Comparison of ENCODE assay signal across 8 cellular contexts in genomic region chr9:37197158-37198033, GRCh38.
A peak's percentile ranks its signal among the peaks of the same experiment; 100 is the strongest.
DNase-seq lines count a peak whose midpoint lies in the region; ATAC-seq and TF ChIP-seq lines count a peak whose summit lies in the region.

No MANE protein-coding gene starts in this region.

- no peak overlapping the region for H3K27ac ChIP-seq in CD4-positive, alpha-beta T cell (ENCODE audit: low read depth, low read length)

- peak overlapping the region; percentile 57 for H3K27ac Mint-ChIP-seq in CD4-positive, alpha-beta T cell
- peak overlapping the region; percentile 51 for H3K27ac Mint-ChIP-seq in activated CD8-positive, alpha-beta T cell treated with anti-CD3 and anti-CD28 coated beads, Interleukin-2, amount 10 ng/mL, durations not matched to agents 7 days and 5 days
- H3K27ac Mint-ChIP-seq in nephron: peak overlapping the region in 2 of 3 experiments; percentile 55 to 56

- no peaks in the 10 kb centered on the region for H3K27me3 ChIP-seq in CD4-positive, alpha-beta T cell (ENCODE audit: control insufficient read depth, insufficient read depth, low read length)

- H3K36me3 Mint-ChIP-seq in CD4-positive, alpha-beta T cell (ENCODE audit: low read depth): peaks cover 27% of the 10 kb centered on the region
- peaks cover 31% of the 10 kb centered on the region for H3K36me3 Mint-ChIP-seq in activated CD8-positive, alpha-beta T cell treated with anti-CD3 and anti-CD28 coated beads, Interleukin-2, amount 10 ng/mL, durations not matched to agents 7 days and 5 days (ENCODE audit: low read depth)
- H3K36me3 Mint-ChIP-seq in nephron (ENCODE audit: low read depth): peaks cover 10% of the 10 kb centered on the region

- H3K4me3 Mint-ChIP-seq in CD4-positive, alpha-beta T cell: no peak overlapping the region
- H3K4me3 Mint-ChIP-seq in activated CD8-positive, alpha-beta T cell treated with anti-CD3 and anti-CD28 coated beads, Interleukin-2, amount 10 ng/mL, durations not matched to agents 7 days and 5 days: no peak overlapping the region
- H3K4me3 Mint-ChIP-seq in nephron: no peak overlapping the region

- no peak for ATAC-seq in CD4-positive, alpha-beta T cell (ENCODE audit: poor library complexity)
- ATAC-seq in GM19438 (IDR thresholded peaks at IDR 0.05; ENCODE audit: low read depth, unreplicated experiment) (peak; percentile 44), esophagus mucosa (no peak)
- ATAC-seq in activated CD8-positive, alpha-beta T cell treated with anti-CD3 and anti-CD28 coated beads, Interleukin-2, amount 10 ng/mL, durations not matched to agents 7 days and 5 days: no peak

- POLR2A ChIA-PET in CD4-positive, alpha-beta T cell (lab: Charles Lee): interaction anchor here (0.6 to 1.0 kb wide), 4 partner anchors 10 to 126 kb away, joined by 3 to 4 read pairs (median 3); partner anchors contain the start of gene ZCCHC7
- POLR2A ChIA-PET in activated CD8-positive, alpha-beta T cell treated with anti-CD3 and anti-CD28 coated beads, Interleukin-2, amount 10 ng/mL, durations not matched to agents 7 days and 5 days (lab: Charles Lee): interaction anchor here (0.6 kb wide), 2 partner anchors 77 to 143 kb away, joined by 3 to 4 read pairs; partner anchors contain the start of gene ZCCHC7

- no peaks in the 10 kb centered on the region for H3K9me3 ChIP-seq in CD4-positive, alpha-beta T cell (ENCODE audit: control insufficient read depth, low read length)

- no peak for TF ChIP-seq CTCF in CD4-positive, alpha-beta T cell (IDR thresholded peaks at IDR 0.05)
- no peak for TF ChIP-seq CTCF in nephron (IDR thresholded peaks at IDR 0.05; ENCODE audit: unreplicated experiment in 3 of 3)

- no peaks in the 10 kb centered on the region for H3K27me3 Mint-ChIP-seq in CD4-positive, alpha-beta T cell
- H3K27me3 Mint-ChIP-seq in activated CD8-positive, alpha-beta T cell treated with anti-CD3 and anti-CD28 coated beads, Interleukin-2, amount 10 ng/mL, durations not matched to agents 7 days and 5 days (ENCODE audit: low read depth): no peaks in the 10 kb centered on the region
- no peaks in the 10 kb centered on the region for H3K27me3 Mint-ChIP-seq in nephron (ENCODE audit: low read depth)

- intact Hi-C loops in CD4-positive, alpha-beta T cell (cut with DNase I, micrococcal nuclease): loop anchor here in 1 of 2 experiments (10.0 kb wide), 1 partner anchor 1143 kb away; no protein-coding TSS in a partner anchor

- CTCF ChIA-PET in CD4-positive, alpha-beta T cell (lab: Charles Lee): interaction anchor here (1.4 kb wide), 1 partner anchor 15 kb away, joined by 3 read pairs; no protein-coding TSS in a partner anchor
- CTCF ChIA-PET in activated CD8-positive, alpha-beta T cell treated with anti-CD3 and anti-CD28 coated beads, Interleukin-2, amount 10 ng/mL, durations not matched to agents 7 days and 5 days (lab: Charles Lee): interaction anchor here (0.7 to 1.4 kb wide), 4 partner anchors 10 to 105 kb away, joined by 3 to 4 read pairs (median 3); no protein-coding TSS in a partner anchor

- no peak for DNase-seq in CD4-positive, alpha-beta T cell
- DNase-seq in Kasumi-1 (lab: John Stamatoyannopoulos, UW): peak; percentile 49 to 53
- DNase-seq in activated CD8-positive, alpha-beta T cell treated with anti-CD3 and anti-CD28 coated beads, Interleukin-2, amount 10 ng/mL, durations not matched to agents 7 days and 5 days: no peak
- DNase-seq in stimulated activated CD4-positive, alpha-beta T cell treated with anti-CD3 and anti-CD28 coated beads, Interleukin-12 subunit alpha, Interleukin-12 subunit beta, amount 100 ng/mL, for 4 hours: no peak
- DNase-seq in NCI-H128 (lab: John Stamatoyannopoulos, UW; ENCODE audit: unreplicated experiment): no peak

- H3K9me3 Mint-ChIP-seq in CD4-positive, alpha-beta T cell: no peaks in the 10 kb centered on the region
- no peaks in the 10 kb centered on the region for H3K9me3 Mint-ChIP-seq in activated CD8-positive, alpha-beta T cell treated with anti-CD3 and anti-CD28 coated beads, Interleukin-2, amount 10 ng/mL, durations not matched to agents 7 days and 5 days (ENCODE audit: insufficient read depth)
- no peaks in the 10 kb centered on the region for H3K9me3 Mint-ChIP-seq in nephron

- H3K4me1 Mint-ChIP-seq in CD4-positive, alpha-beta T cell (ENCODE audit: low read depth): peaks cover 71% of the 10 kb centered on the region
- H3K4me1 Mint-ChIP-seq in activated CD8-positive, alpha-beta T cell treated with anti-CD3 and anti-CD28 coated beads, Interleukin-2, amount 10 ng/mL, durations not matched to agents 7 days and 5 days (ENCODE audit: low read depth): peaks cover 44% of the 10 kb centered on the region
- peaks cover 40% of the 10 kb centered on the region for H3K4me1 Mint-ChIP-seq in nephron

Comparison
In these comparisons a context has a peak if more than half of its experiments do, and no peak if none do; other contexts are left out.
1. DNase-seq: peak in Kasumi-1 (2 of 2); none in CD4-positive, alpha-beta T cell (0 of 10), activated CD8-positive, alpha-beta T cell treated with anti-CD3 and anti-CD28 coated beads, Interleukin-2, amount 10 ng/mL, durations not matched to agents 7 days and 5 days (single experiment), stimulated activated CD4-positive, alpha-beta T cell treated with anti-CD3 and anti-CD28 coated beads, Interleukin-12 subunit alpha, Interleukin-12 subunit beta, amount 100 ng/mL, for 4 hours (single experiment) and NCI-H128 (single experiment).
2. Peak in every context shown above with its lines, with median percentiles within 50 percentile points of each other: H3K27ac Mint-ChIP-seq.